1 cellular context compared by ENCODE assay signal in genomic region chr6:114997813-114998292, GRCh38.
TF ChIP-seq lines count a peak whose summit lies in the region.

No MANE protein-coding gene starts in this region.

TF ChIP-seq in GM12878, 131 proteins besides CTCF, POLR2A, EP300 and RAD21 (continued from another document):
- no peak for TF ChIP-seq MLLT1 (IDR thresholded peaks at IDR 0.05)
- no peak for TF ChIP-seq MAX (IDR thresholded peaks at IDR 0.05; ENCODE audit: low read depth, low read length)
- TF ChIP-seq ZNF217 (IDR thresholded peaks at IDR 0.05) = no peak
- no peak for TF ChIP-seq IRF5 (IDR thresholded peaks at IDR 0.05; ENCODE audit: borderline replicate concordance)
- TF ChIP-seq ZBED1 (IDR thresholded peaks at IDR 0.05; ENCODE audit: borderline replicate concordance) = no peak
- no peak for TF ChIP-seq FOS (IDR thresholded peaks at IDR 0.05; ENCODE audit: borderline replicate concordance, extremely low read depth, insufficient read length)
- no peak for TF ChIP-seq MYB (IDR thresholded peaks at IDR 0.05; ENCODE audit: borderline replicate concordance, low read depth, low read length)
- no peak for TF ChIP-seq YBX1 (IDR thresholded peaks at IDR 0.05)
- TF ChIP-seq NBN (IDR thresholded peaks at IDR 0.05) = no peak
- no peak for TF ChIP-seq TARDBP (IDR thresholded peaks at IDR 0.05; ENCODE audit: borderline replicate concordance)
- TF ChIP-seq E4F1 (IDR thresholded peaks at IDR 0.05; ENCODE audit: borderline replicate concordance, partially characterized antibody) = no peak
- peak; percentile 9 for TF ChIP-seq RELA (IDR thresholded peaks at IDR 0.05; ENCODE audit: borderline replicate concordance, partially characterized antibody)
- TF ChIP-seq SMAD5 (IDR thresholded peaks at IDR 0.05; ENCODE audit: low read depth) = no peak
- no peak for TF ChIP-seq POLR2AphosphoS2 (IDR thresholded peaks at IDR 0.05; ENCODE audit: low read depth, low read length)
- no peak for TF ChIP-seq EGR1 (IDR thresholded peaks at IDR 0.05; ENCODE audit: borderline replicate concordance in 1 of 2, low read depth in 2 of 2, low read length in 2 of 2)
- no peak for TF ChIP-seq CEBPZ (IDR thresholded peaks at IDR 0.05; ENCODE audit: low read depth, low read length)
- TF ChIP-seq BCL11A (IDR thresholded peaks at IDR 0.05; ENCODE audit: low read depth, low read length) = peak; percentile 55; the same call in 1 of the 2 replicates
- TF ChIP-seq CHD4 (IDR thresholded peaks at IDR 0.05) = no peak
- TF ChIP-seq FOXK2 (IDR thresholded peaks at IDR 0.05) = no peak
- no peak for TF ChIP-seq ZNF24 (IDR thresholded peaks at IDR 0.05)
- TF ChIP-seq TCF12 (IDR thresholded peaks at IDR 0.05; ENCODE audit: low read depth, low read length) = no peak
- peak; percentile 64; the same call in 1 of the 2 replicates for TF ChIP-seq RELB (IDR thresholded peaks at IDR 0.05; ENCODE audit: low read depth)
- TF ChIP-seq REST (IDR thresholded peaks at IDR 0.05; ENCODE audit: low read depth, low read length) = no peak
- TF ChIP-seq PML (IDR thresholded peaks at IDR 0.05; ENCODE audit: low read length) = no peak
- peak; percentile 66; the same call in 1 of the 2 replicates for TF ChIP-seq EED (IDR thresholded peaks at IDR 0.05; ENCODE audit: low read depth)
- no peak for TF ChIP-seq CBX3 (IDR thresholded peaks at IDR 0.05; ENCODE audit: borderline replicate concordance, low read depth)
- peak; percentile 29; the same call in 1 of the 2 replicates for TF ChIP-seq JUND (IDR thresholded peaks at IDR 0.05; ENCODE audit: low read depth, low read length)
- no peak for TF ChIP-seq MEF2A (IDR thresholded peaks at IDR 0.05; ENCODE audit: insufficient read depth, low read depth, low read length)
- TF ChIP-seq PAX8 (IDR thresholded peaks at IDR 0.05) = no peak
- TF ChIP-seq KDM1A (IDR thresholded peaks at IDR 0.05; ENCODE audit: borderline replicate concordance) = no peak
- TF ChIP-seq IKZF2 (IDR thresholded peaks at IDR 0.05) = peak; percentile 77 to 83
